Comparison of ENCODE assay signal across 8 cellular contexts in the genomic region with DNA sequence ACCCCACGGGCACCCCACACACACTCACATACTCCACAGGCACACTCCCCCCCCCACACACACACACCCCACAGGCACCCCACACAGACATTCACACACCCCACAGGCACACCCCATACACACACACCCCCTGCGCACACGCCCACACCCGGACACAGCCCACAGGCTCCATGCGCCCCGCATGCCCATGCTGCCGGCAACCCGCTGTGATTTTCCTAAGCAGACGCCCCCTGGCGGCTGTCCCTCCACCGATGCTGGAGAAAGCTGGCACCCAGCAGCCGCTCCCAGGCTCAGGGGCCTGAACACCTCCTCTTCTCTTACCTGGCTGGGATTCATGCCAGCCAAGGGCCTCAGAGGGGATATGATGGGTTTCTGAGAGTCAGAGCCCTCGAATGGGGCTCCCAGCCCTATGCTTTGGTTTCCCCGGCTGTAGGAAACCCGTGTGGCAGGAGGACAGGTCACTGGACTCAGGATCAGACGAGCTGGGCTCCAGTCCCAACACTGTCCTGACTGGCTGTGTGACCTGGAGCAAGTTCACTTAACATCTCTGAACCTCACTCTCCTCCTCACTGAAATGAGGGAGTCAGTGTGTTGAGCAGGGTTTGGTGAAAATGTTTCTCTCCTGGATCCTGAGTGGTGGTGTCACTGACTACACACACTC. TPM values are rescaled to one million over a fixed set of nuclear protein-coding genes. Genes with fewer than 3 reads are reported as not detected.
A peak's percentile ranks its signal among the peaks of the same experiment; 100 is the strongest.
DNase-seq lines count a peak whose midpoint lies in the region; ATAC-seq and TF ChIP-seq lines count a peak whose summit lies in the region.

No MANE protein-coding gene starts in this region.

- DNase-seq in GM12865 (ENCODE audit: low read depth): peak; percentile 91
- DNase-seq in NCI-H1048 (lab: John Stamatoyannopoulos, UW): peak; percentile 26
- peak; percentile 81 for DNase-seq in WERI-Rb-1
- DNase-seq in brain microvascular endothelial cell: peak; percentile 63
- DNase-seq in immature natural killer cell: peak; percentile 64 to 76 (median 69)
- DNase-seq in stimulated activated CD4-positive, alpha-beta T cell treated with anti-CD3 and anti-CD28 coated beads, Interleukin-15, amount 100 ng/mL, for 24 hours: peak; percentile 90

- H3K27me3 ChIP-seq in WERI-Rb-1 (ENCODE audit: insufficient read depth, low read depth, severe bottlenecking) (no peaks in the 10 kb centered on the region), brain microvascular endothelial cell (replicated peaks) (no peaks in the 10 kb centered on the region)

- ATAC-seq in GM21717 (IDR thresholded peaks at IDR 0.05; ENCODE audit: unreplicated experiment): no peak
- ATAC-seq in GM19397 (IDR thresholded peaks at IDR 0.05; ENCODE audit: unreplicated experiment): no peak

- H3K36me3 Mint-ChIP-seq in immature natural killer cell: no peaks in the 10 kb centered on the region

- no peak overlapping the region for H3K27ac ChIP-seq in WERI-Rb-1
- H3K27ac ChIP-seq in brain microvascular endothelial cell: no peak overlapping the region

- in situ Hi-C loops in brain microvascular endothelial cell (cut with HindIII; ENCODE audit: low pct_ligation_motif_present, low sequenced_read_pairs): no loop called here

- H3K27me3 Mint-ChIP-seq in immature natural killer cell (ENCODE audit: low read depth in 3 of 3): peaks cover 2 to 12% (median 3%) of the 10 kb centered on the region in 3 donors

- H3K4me1 Mint-ChIP-seq in immature natural killer cell: peaks cover 31 to 42% of the 10 kb centered on the region in 2 donors

- no peaks in the 10 kb centered on the region for H3K9me3 Mint-ChIP-seq in immature natural killer cell

- H3K9me3 ChIP-seq in WERI-Rb-1 (ENCODE audit: severe bottlenecking): peaks cover 2% of the 10 kb centered on the region

- peak overlapping the region in 3 of 5 donors; percentile 30 to 55 (median 32) for H3K4me3 Mint-ChIP-seq in immature natural killer cell

- H3K27ac Mint-ChIP-seq in immature natural killer cell: peak overlapping the region in 4 of 6 donors; percentile 21 to 73 (median 57)

- H3K4me3 ChIP-seq in GM12865 (ENCODE audit: low read depth, low read length) (peak overlapping the region; percentile 35), WERI-Rb-1 (ENCODE audit: low read depth, low read length) (no peak overlapping the region), brain microvascular endothelial cell (ENCODE audit: low read depth, low read length) (no peak overlapping the region)

- TF ChIP-seq CTCF in GM12865 (IDR thresholded peaks at IDR 0.05; ENCODE audit: insufficient read depth, low read depth, low read length, missing control alignments) (peak; percentile 88), WERI-Rb-1 (IDR thresholded peaks at IDR 0.05; ENCODE audit: low read depth, low read length) (peak; percentile 91), brain microvascular endothelial cell (IDR thresholded peaks at IDR 0.05; ENCODE audit: low read depth, low read length, missing control alignments) (peak; percentile 92)

- no peaks in the 10 kb centered on the region for H3K36me3 ChIP-seq in WERI-Rb-1
- no peaks in the 10 kb centered on the region for H3K36me3 ChIP-seq in brain microvascular endothelial cell (replicated peaks)

RNA-seq across cellular contexts. Expression of a gene that starts 19.6 kb away (rescaled TPM):
- not detected for polyA plus RNA-seq in immature natural killer cell

RNA-seq across cellular contexts. Expression of a gene that starts 50.8 kb away (rescaled TPM):
- 10 to 100 TPM in 1 of 3 donors, 1 to 10 TPM in 2; 1.2 to 15.1 (median 4.2) TPM for polyA plus RNA-seq in immature natural killer cell

Comparison
In these comparisons a context has a peak if more than half of its experiments do, and no peak if none do; other contexts are left out.
1. DNase-seq: peak in every context shown above with its lines; median percentile 91 in GM12865; 90 in stimulated activated CD4-positive, alpha-beta T cell treated with anti-CD3 and anti-CD28 coated beads, Interleukin-15, amount 100 ng/mL, for 24 hours; 81 in WERI-Rb-1; 69 in immature natural killer cell; 63 in brain microvascular endothelial cell; 26 in NCI-H1048.